Comparison of ENCODE assay signal across 8 cellular contexts in the genomic region with DNA sequence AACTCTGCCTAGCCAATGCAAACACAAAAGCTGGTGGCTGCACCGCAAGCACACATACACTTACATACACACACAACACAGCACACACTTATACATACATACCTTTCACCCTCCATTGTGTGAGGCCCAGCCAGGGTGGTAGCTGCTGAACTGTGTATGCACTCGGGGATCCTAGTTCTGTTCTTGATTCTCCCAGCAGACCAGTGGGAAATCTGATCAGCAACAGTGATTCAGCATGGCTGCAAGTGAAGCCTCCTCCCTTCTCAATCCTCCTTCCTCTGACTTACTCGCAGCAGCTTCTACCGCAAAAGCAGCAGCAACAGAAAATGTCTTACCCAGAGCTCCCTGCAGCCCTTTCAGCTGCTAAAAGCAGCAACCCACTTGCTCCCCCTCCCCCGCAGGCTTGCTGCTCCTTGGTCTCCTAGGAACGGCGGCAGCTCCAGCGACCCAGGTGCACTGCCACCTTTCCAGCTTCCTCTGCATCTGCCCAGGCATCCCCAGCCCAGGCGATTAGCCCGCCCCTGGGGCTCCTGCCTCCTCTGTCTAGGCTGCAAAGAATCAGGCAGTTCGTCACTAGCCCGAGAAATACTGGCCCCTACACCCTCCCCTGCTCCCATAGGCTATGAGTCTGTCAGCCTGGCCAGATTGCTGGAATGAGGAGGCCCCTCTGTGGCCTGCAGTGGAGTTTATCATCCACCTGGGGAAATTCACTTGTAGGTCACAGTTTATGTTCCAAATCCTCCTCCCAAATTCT. TPM values are rescaled to one million over a fixed set of nuclear protein-coding genes. Genes with fewer than 3 reads are reported as not detected.
A peak's percentile ranks its signal among the peaks of the same experiment; 100 is the strongest.
DNase-seq lines count a peak whose midpoint lies in the region; ATAC-seq, FAIRE-seq and TF ChIP-seq lines count a peak whose summit lies in the region.

TSS of gene KLHL3 (minus strand) at position 559 of the 754 bp plus-strand sequence. CDS start at position 116, 443 bp downstream.

- intact Hi-C loops in gastrocnemius medialis (cut with DNase I; ENCODE audit: low total_unique reads), result loop anchor here (2.0 kb wide), 1 partner anchor 75 kb away; no protein-coding TSS in a partner anchor

- peak within 1 kb of the TSS; percentile 30 to 56 (median 38) for H3K27ac ChIP-seq in gastrocnemius medialis

- DNase-seq in C1 segment of cervical spinal cord (lab: John Stamatoyannopoulos, UW) (peak in 8 of 14 donors; percentile 7 to 92 (median 20)), GM19239 (ENCODE audit: insufficient read length, low spot score) (no peak), cerebellar cortex (ENCODE audit: low spot score) (peak; percentile 95), immature natural killer cell (peak in 2 of 3 donors; percentile 16 to 29), gastrocnemius medialis (no peak), cortex of kidney (lab: John Stamatoyannopoulos, UW) (no peak)
- peak; percentile 33 for DNase-seq in T-helper 2 cell treated with Interferon-gamma antibody and Interleukin-4, amounts not matched to agents 5 μg/mL and 100 μg/mL, for 36 hours (ENCODE audit: low spot score)

- no peak for TF ChIP-seq POLR2A in gastrocnemius medialis (IDR thresholded peaks at IDR 0.05)

- ATAC-seq in HG03520 (IDR thresholded peaks at IDR 0.05; ENCODE audit: unreplicated experiment), result peak; percentile 44
- ATAC-seq in gastrocnemius medialis, result peak in 1 of 2 donors; percentile 64

- in situ Hi-C loops in gastrocnemius medialis (cut with MboI; ENCODE audit: low sequenced_read_pairs in 4 of 4), result loop anchor here in 1 of 4 donors (10.0 kb wide), 1 partner anchor 91 kb away; no protein-coding TSS in a partner anchor

- H3K36me3 Mint-ChIP-seq in T-helper 2 cell treated with Interferon-gamma antibody and Interleukin-4, amounts not matched to agents 5 μg/mL and 100 μg/mL, for 36 hours (ENCODE audit: low read depth), result peaks cover 4% of the 10 kb centered on the region
- H3K36me3 Mint-ChIP-seq in immature natural killer cell, result peaks cover 0 to 6% (median 5%) of the 10 kb centered on the region in 3 donors

- H3K4me3 Mint-ChIP-seq in T-helper 2 cell treated with Interferon-gamma antibody and Interleukin-4, amounts not matched to agents 5 μg/mL and 100 μg/mL, for 36 hours, result no peak within 1 kb of the TSS
- H3K4me3 Mint-ChIP-seq in immature natural killer cell, result no peak within 1 kb of the TSS

- peaks cover 5% of the 10 kb centered on the region for H3K9me3 Mint-ChIP-seq in T-helper 2 cell treated with Interferon-gamma antibody and Interleukin-4, amounts not matched to agents 5 μg/mL and 100 μg/mL, for 36 hours
- H3K9me3 Mint-ChIP-seq in immature natural killer cell, result no peaks in the 10 kb centered on the region

- H3K27ac Mint-ChIP-seq in T-helper 2 cell treated with Interferon-gamma antibody and Interleukin-4, amounts not matched to agents 5 μg/mL and 100 μg/mL, for 36 hours, result no peak within 1 kb of the TSS
- H3K27ac Mint-ChIP-seq in immature natural killer cell, result no peak within 1 kb of the TSS

- H3K9me3 ChIP-seq in gastrocnemius medialis, result no peaks in the 10 kb centered on the region

- H3K4me3 ChIP-seq in gastrocnemius medialis, result peak within 1 kb of the TSS; percentile 17 to 51 (median 40)

- no peaks in the 10 kb centered on the region for H3K36me3 ChIP-seq in gastrocnemius medialis

- FAIRE-seq in GM19239 (lab: Jason Lieb, UNC), result peak; percentile 88

- no peaks in the 10 kb centered on the region for H3K27me3 ChIP-seq in gastrocnemius medialis

- peaks cover 6% of the 10 kb centered on the region for H3K27me3 Mint-ChIP-seq in T-helper 2 cell treated with Interferon-gamma antibody and Interleukin-4, amounts not matched to agents 5 μg/mL and 100 μg/mL, for 36 hours (ENCODE audit: low read depth)
- no peaks in the 10 kb centered on the region for H3K27me3 Mint-ChIP-seq in immature natural killer cell (ENCODE audit: low read depth in 3 of 3)

- peaks cover 15% of the 10 kb centered on the region for H3K4me1 Mint-ChIP-seq in T-helper 2 cell treated with Interferon-gamma antibody and Interleukin-4, amounts not matched to agents 5 μg/mL and 100 μg/mL, for 36 hours (ENCODE audit: low read depth)
- H3K4me1 Mint-ChIP-seq in immature natural killer cell, result peaks cover 6 to 7% of the 10 kb centered on the region in 2 donors

- H3K4me1 ChIP-seq in gastrocnemius medialis, result peaks cover 9% of the 10 kb centered on the region in 2 donors

- no peak for TF ChIP-seq CTCF in gastrocnemius medialis (IDR thresholded peaks at IDR 0.05 in 4 of 5, conservative IDR thresholded peaks at IDR 0.05 in 1 of 5)

RNA-seq across cellular contexts. Expression of gene KLHL3, which starts in this region (rescaled TPM):
- 1 to 10 TPM in 2 of 3 donors, not detected in 1; 1.2 to 3.4 TPM for polyA plus RNA-seq in immature natural killer cell
- total RNA-seq in gastrocnemius medialis, result 1 to 10 TPM in 3 of 4 donors, under 1 TPM in 1; 0.46 to 4.6 (median 1.7) TPM

Comparison
In these comparisons a context has a peak if more than half of its experiments do, and no peak if none do; other contexts are left out.
1. DNase-seq: peak in C1 segment of cervical spinal cord (8 of 14), T-helper 2 cell treated with Interferon-gamma antibody and Interleukin-4, amounts not matched to agents 5 μg/mL and 100 μg/mL, for 36 hours (single experiment), cerebellar cortex (single experiment) and immature natural killer cell (2 of 3); none in GM19239 (single experiment), gastrocnemius medialis (0 of 2) and cortex of kidney (single experiment).